ENCODE assay signal across 8 cellular contexts in genomic region chr4:148216866-148217814, GRCh38.
DNase-seq lines count a peak whose midpoint lies in the region; ATAC-seq, FAIRE-seq and TF ChIP-seq lines count a peak whose summit lies in the region.

No MANE protein-coding gene starts in this region.

- DNase-seq in GM18507 (ENCODE audit: extremely low spot score, insufficient read length, low read depth) (peak; percentile 2), esophagus muscularis mucosa (ENCODE audit: extremely low spot score) (no peak), thoracic aorta (ENCODE audit: low spot score) (no peak), aorta (no peak), kidney glomerular epithelial cell (lab: John Stamatoyannopoulos, UW) (no peak), NCI-H345 treated with DMSO at 0.1 percent for 48 hours (lab: John Stamatoyannopoulos, UW; ENCODE audit: unreplicated experiment) (no peak)

- H3K9ac ChIP-seq in Loucy (ENCODE audit: low read depth, low read length, poor library complexity, severe bottlenecking): peak overlapping the region; percentile 44

- intact Hi-C loops in esophagus muscularis mucosa (cut with DNase I): no loop called here
- intact Hi-C loops in aorta (cut with DNase I): loop anchor here in 1 of 2 donors (10.0 kb wide), 2 partner anchors 52 to 218 kb away; no protein-coding TSS in a partner anchor

- no peaks in the 10 kb centered on the region for H3K36me3 ChIP-seq in Loucy (ENCODE audit: insufficient read depth, low read length)
- H3K36me3 ChIP-seq in esophagus muscularis mucosa: no peaks in the 10 kb centered on the region
- H3K36me3 ChIP-seq in thoracic aorta: no peaks in the 10 kb centered on the region
- no peaks in the 10 kb centered on the region for H3K36me3 ChIP-seq in aorta (ENCODE audit: control insufficient read depth in 1 of 2, insufficient read depth in 2 of 2, low read length in 1 of 2)

- H3F3A ChIP-seq in Loucy (ENCODE audit: low read depth): no peaks in the 10 kb centered on the region

- no peaks in the 10 kb centered on the region for H3K9me2 ChIP-seq in Loucy (replicated peaks; ENCODE audit: low read depth, low read length)

- H3K4me2 ChIP-seq in Loucy (ENCODE audit: low read depth, low read length, poor library complexity, severe bottlenecking): peak overlapping the region; percentile 65

- H3K4me3 ChIP-seq in Loucy (ENCODE audit: low read length, poor library complexity, severe bottlenecking) (peak overlapping the region; percentile 69), esophagus muscularis mucosa (peak overlapping the region; percentile 12 to 33 (median 21)), thoracic aorta (peak overlapping the region; percentile 44), aorta (ENCODE audit: low read length in 2 of 2) (no peak overlapping the region)

- peak; percentile 87 for FAIRE-seq in GM18507 (lab: Jason Lieb, UNC)

- H2AFZ ChIP-seq in Loucy (ENCODE audit: low read length): peak overlapping the region; percentile 69

- 66% methylated on average over 5 of the region's 5 CpGs for WGBS in esophagus muscularis mucosa
- WGBS in aorta, 2 donors: 71 to 72% methylated on average over 5 of the region's 5 CpGs

- ATAC-seq in GM21717 (IDR thresholded peaks at IDR 0.05; ENCODE audit: unreplicated experiment) (peak; percentile 96), thoracic aorta (ENCODE audit: insufficient number of reproducible peaks, low FRiP score, low read depth) (no peak), aorta (ENCODE audit: low FRiP score) (no peak)

- TF ChIP-seq CTCF in Loucy (conservative IDR thresholded peaks at IDR 0.05; ENCODE audit: low read length): no peak
- no peak for TF ChIP-seq CTCF in esophagus muscularis mucosa (IDR thresholded peaks at IDR 0.05)
- no peak for TF ChIP-seq CTCF in thoracic aorta (IDR thresholded peaks at IDR 0.05)

- H3K4me1 ChIP-seq in Loucy (ENCODE audit: insufficient read depth, low read length, poor library complexity, severe bottlenecking): peaks cover 14% of the 10 kb centered on the region
- peaks cover 16 to 42% (median 38%) of the 10 kb centered on the region in 4 donors for H3K4me1 ChIP-seq in esophagus muscularis mucosa
- H3K4me1 ChIP-seq in thoracic aorta (ENCODE audit: control insufficient read depth in 1 of 2, low read depth in 2 of 2): peaks cover 2 to 32% of the 10 kb centered on the region in 2 donors
- H3K4me1 ChIP-seq in aorta (ENCODE audit: control insufficient read depth in 1 of 2, insufficient read depth in 2 of 2, low read length in 2 of 2): peaks cover 6 to 11% of the 10 kb centered on the region in 2 donors

- no peaks in the 10 kb centered on the region for H3K79me2 ChIP-seq in Loucy (ENCODE audit: insufficient read depth, low read length)

- no peak for TF ChIP-seq EP300 in esophagus muscularis mucosa (IDR thresholded peaks at IDR 0.05)

- H3K9me3 ChIP-seq in Loucy (ENCODE audit: insufficient read depth, low read depth, low read length): no peaks in the 10 kb centered on the region
- no peaks in the 10 kb centered on the region for H3K9me3 ChIP-seq in esophagus muscularis mucosa
- no peaks in the 10 kb centered on the region for H3K9me3 ChIP-seq in thoracic aorta
- no peaks in the 10 kb centered on the region for H3K9me3 ChIP-seq in aorta (ENCODE audit: control insufficient read depth, low read length)

- H4K20me1 ChIP-seq in Loucy (ENCODE audit: insufficient read depth, low read length, poor library complexity, severe bottlenecking): no peaks in the 10 kb centered on the region

- no peak for TF ChIP-seq POLR2A in esophagus muscularis mucosa (IDR thresholded peaks at IDR 0.05; ENCODE audit: low read depth)

- H3K27ac ChIP-seq in esophagus muscularis mucosa (replicated peaks in 1 of 4) (peak overlapping the region in 2 of 4 donors; percentile 20 to 55), thoracic aorta (peak overlapping the region in 1 of 2 donors; percentile 3), aorta (ENCODE audit: low read depth in 1 of 2, low read length in 2 of 2) (no peak overlapping the region)

- no peaks in the 10 kb centered on the region for H3K27me3 ChIP-seq in Loucy (ENCODE audit: insufficient read depth, low read length, poor library complexity, severe bottlenecking)
- H3K27me3 ChIP-seq in esophagus muscularis mucosa: no peaks in the 10 kb centered on the region
- no peaks in the 10 kb centered on the region for H3K27me3 ChIP-seq in thoracic aorta (replicated peaks; ENCODE audit: insufficient read depth)
- H3K27me3 ChIP-seq in aorta (ENCODE audit: control insufficient read depth in 1 of 2, insufficient read depth in 2 of 2, low read length in 1 of 2): no peaks in the 10 kb centered on the region

Comparison
In these comparisons a context has a peak if more than half of its experiments do, and no peak if none do; other contexts are left out.
1. H3K4me3 ChIP-seq: peak in Loucy (single experiment), esophagus muscularis mucosa (4 of 4) and thoracic aorta (single experiment); none in aorta (0 of 2).